10 cellular contexts compared by ENCODE assay signal in genomic region chr20:3854462-3854870, GRCh38. TPM values are rescaled to one million over a fixed set of nuclear protein-coding genes. Genes with fewer than 3 reads are reported as not detected.
DNase-seq lines count a peak whose midpoint lies in the region; ATAC-seq and TF ChIP-seq lines count a peak whose summit lies in the region.
"Had no signal": no experiment of that assay in that cellular context is flagged by ENCODE, and none has a peak within 500 bp of the region (broad histone marks: within the 10 kb centered on the region; RNA-seq: fewer than 3 reads in every experiment).

No MANE protein-coding gene starts in this region.

- H3K27me3 Mint-ChIP-seq in activated naive CD4-positive, alpha-beta T cell treated with anti-CD3 and anti-CD28 coated beads for 36 hours (ENCODE audit: low read depth) = no peaks in the 10 kb centered on the region
- H3K27me3 Mint-ChIP-seq in effector memory CD8-positive, alpha-beta T cell = no peaks in the 10 kb centered on the region
- H3K27me3 Mint-ChIP-seq in mesothelial cell of epicardium (ENCODE audit: low read depth) = no peaks in the 10 kb centered on the region
- H3K27me3 Mint-ChIP-seq: naive B cell had no signal

- POLR2A ChIA-PET in PC-9 (lab: Charles Lee; ENCODE audit: unreplicated experiment) = interaction anchor here (0.6 kb wide), 1 partner anchor 89 kb away, joined by 6 read pairs; no protein-coding TSS in a partner anchor

- H3K4me1 ChIP-seq in PC-9 (replicated peaks; ENCODE audit: insufficient read depth) = peaks cover 7% of the 10 kb centered on the region; the same call in 1 of the 2 replicates

- H3K9me3 Mint-ChIP-seq in activated naive CD4-positive, alpha-beta T cell treated with anti-CD3 and anti-CD28 coated beads, Interleukin-2, amount 50 U/mL, for 72 hours = no peaks in the 10 kb centered on the region
- H3K9me3 Mint-ChIP-seq in activated naive CD4-positive, alpha-beta T cell treated with anti-CD3 and anti-CD28 coated beads for 36 hours = no peaks in the 10 kb centered on the region
- H3K9me3 Mint-ChIP-seq in effector memory CD8-positive, alpha-beta T cell = no peaks in the 10 kb centered on the region
- H3K9me3 Mint-ChIP-seq in mesothelial cell of epicardium = no peaks in the 10 kb centered on the region
- H3K9me3 Mint-ChIP-seq: naive B cell had no signal

- no peak overlapping the region for H3K4me3 Mint-ChIP-seq in activated naive CD4-positive, alpha-beta T cell treated with anti-CD3 and anti-CD28 coated beads for 36 hours
- H3K4me3 Mint-ChIP-seq in effector memory CD8-positive, alpha-beta T cell = no peak overlapping the region
- H3K4me3 Mint-ChIP-seq in mesothelial cell of epicardium = no peak overlapping the region
- H3K4me3 Mint-ChIP-seq: naive B cell had no signal

- CTCF ChIA-PET in activated naive CD4-positive, alpha-beta T cell treated with anti-CD3 and anti-CD28 coated beads for 36 hours (lab: Charles Lee) = interaction anchor here (0.6 to 3.2 kb wide), 20 partner anchors 9 to 230 kb away, joined by 3 to 15 read pairs (median 4); partner anchors contain the start of genes ADISSP and AP5S1
- CTCF ChIA-PET in PC-9 (lab: Charles Lee) = interaction anchor here (0.5 to 0.8 kb wide), 5 partner anchors 13 to 497 kb away, joined by 4 to 7 read pairs (median 6); partner anchors contain the start of gene AP5S1

- DNase-seq in activated naive CD4-positive, alpha-beta T cell treated with anti-CD3 and anti-CD28 coated beads, Interleukin-2, amount 50 U/mL, for 72 hours (ENCODE audit: low spot score in 2 of 2) = no peak
- DNase-seq in activated naive CD4-positive, alpha-beta T cell treated with anti-CD3 and anti-CD28 coated beads for 36 hours = no peak
- DNase-seq in PC-9 = peak; percentile 25 to 62
- no peak for DNase-seq in epithelial cell of prostate (ENCODE audit: low read depth, low spot score)
- no peak for DNase-seq in sciatic nerve (ENCODE audit: low spot score)
- no peak for DNase-seq in activated naive CD4-positive, alpha-beta T cell (lab: John Stamatoyannopoulos, UW)
- no peak for DNase-seq in effector memory CD8-positive, alpha-beta T cell
- no peak for DNase-seq in mesothelial cell of epicardium (ENCODE audit: low spot score in 2 of 2, unreplicated experiment in 2 of 2)

- H4K20me1 ChIP-seq in PC-9 (ENCODE audit: insufficient read depth) = peaks cover 3% of the 10 kb centered on the region; the same call in 1 of the 2 replicates

- no peak overlapping the region for H3K27ac Mint-ChIP-seq in activated naive CD4-positive, alpha-beta T cell treated with anti-CD3 and anti-CD28 coated beads, Interleukin-2, amount 50 U/mL, for 72 hours
- no peak overlapping the region for H3K27ac Mint-ChIP-seq in activated naive CD4-positive, alpha-beta T cell treated with anti-CD3 and anti-CD28 coated beads for 36 hours
- peak overlapping the region in 1 of 2 donors; percentile 21 for H3K27ac Mint-ChIP-seq in effector memory CD8-positive, alpha-beta T cell
- H3K27ac Mint-ChIP-seq in mesothelial cell of epicardium = no peak overlapping the region

- no peaks in the 10 kb centered on the region for H3K27me3 ChIP-seq in PC-9 (ENCODE audit: insufficient read depth, low read depth)
- H3K27me3 ChIP-seq: dorsolateral prefrontal cortex had no signal

- H3K4me3 ChIP-seq in PC-9 = no peak overlapping the region
- H3K4me3 ChIP-seq: dorsolateral prefrontal cortex had no signal

- peaks cover 22% of the 10 kb centered on the region; the same call in 1 of the 2 replicates for H3F3A ChIP-seq in PC-9 (ENCODE audit: insufficient read depth, low read depth)

- peaks cover 7 to 22% of the 10 kb centered on the region in 2 donors for H3K36me3 Mint-ChIP-seq in activated naive CD4-positive, alpha-beta T cell treated with anti-CD3 and anti-CD28 coated beads, Interleukin-2, amount 50 U/mL, for 72 hours
- peaks cover 21% of the 10 kb centered on the region for H3K36me3 Mint-ChIP-seq in activated naive CD4-positive, alpha-beta T cell treated with anti-CD3 and anti-CD28 coated beads for 36 hours (ENCODE audit: low read depth)
- peaks cover 55% of the 10 kb centered on the region for H3K36me3 Mint-ChIP-seq in effector memory CD8-positive, alpha-beta T cell (ENCODE audit: insufficient read depth)
- H3K36me3 Mint-ChIP-seq in mesothelial cell of epicardium = peaks cover 22% of the 10 kb centered on the region

- H3K9me2 ChIP-seq in PC-9 (ENCODE audit: insufficient read depth) = no peaks in the 10 kb centered on the region

- no peak for TF ChIP-seq CTCF in PC-9 (conservative IDR thresholded peaks at IDR 0.05)
- no peak for TF ChIP-seq CTCF in mesothelial cell of epicardium (IDR thresholded peaks at IDR 0.05; ENCODE audit: unreplicated experiment)

- intact Hi-C loops in activated naive CD4-positive, alpha-beta T cell treated with anti-CD3 and anti-CD28 coated beads for 36 hours (cut with micrococcal nuclease) = no loop called here
- intact Hi-C loops in PC-9 (cut with micrococcal nuclease; ENCODE audit: unreplicated experiment) = no loop called here
- intact Hi-C loops in sciatic nerve (cut with DNase I) = no loop called here

- H3K79me2 ChIP-seq in PC-9 (ENCODE audit: low read depth) = peaks cover 14% of the 10 kb centered on the region

- H3K27ac ChIP-seq in PC-9 (peak overlapping the region; percentile 11; the same call in 1 of the 2 replicates), epithelial cell of prostate (peak overlapping the region; percentile 35)
- H3K27ac ChIP-seq: dorsolateral prefrontal cortex had no signal

- H3K36me3 ChIP-seq in PC-9 (ENCODE audit: low read depth) = no peaks in the 10 kb centered on the region

- ATAC-seq in activated naive CD4-positive, alpha-beta T cell treated with anti-CD3 and anti-CD28 coated beads, Interleukin-2, amount 50 U/mL, for 72 hours = peak; percentile 30 to 45
- ATAC-seq in sciatic nerve = peak; percentile 44
- no peak for ATAC-seq in effector memory CD8-positive, alpha-beta T cell (replicated peaks)

- H3K9me3 ChIP-seq in PC-9 (ENCODE audit: insufficient read depth, low read depth) = no peaks in the 10 kb centered on the region

- BruUV-seq in PC-9 (replicated peaks; lab: Mats Ljungman, UMichigan) = no TSS peak

- no peak overlapping the region for H2AFZ ChIP-seq in PC-9

- H3K4me2 ChIP-seq in PC-9 = 0 out of 2 replicates have a peak overlapping the region, but pooled peaks have one; percentile 9

- H3K4me1 Mint-ChIP-seq in activated naive CD4-positive, alpha-beta T cell treated with anti-CD3 and anti-CD28 coated beads for 36 hours (ENCODE audit: low read depth) = peaks cover 9% of the 10 kb centered on the region
- H3K4me1 Mint-ChIP-seq in effector memory CD8-positive, alpha-beta T cell (ENCODE audit: low read depth in 2 of 2) = peaks cover 11% of the 10 kb centered on the region in 2 donors
- no peaks in the 10 kb centered on the region for H3K4me1 Mint-ChIP-seq in mesothelial cell of epicardium

RNA-seq across cellular contexts. Expression of gene MAVS, which starts 7.8 kb away (rescaled TPM):
- total RNA-seq in activated naive CD4-positive, alpha-beta T cell treated with anti-CD3 and anti-CD28 coated beads, Interleukin-2, amount 50 U/mL, for 72 hours = 10 to 100 TPM; 22.5 to 30.1 TPM
- total RNA-seq in activated naive CD4-positive, alpha-beta T cell treated with anti-CD3 and anti-CD28 coated beads for 36 hours = 10 to 100 TPM; 14.8 to 16.0 TPM
- total RNA-seq in PC-9 (2021) (53.6 and 61.3 TPM in 2 replicates), sciatic nerve (37.8 TPM), mesothelial cell of epicardium (37.1 to 38.3 TPM (median 37.3 TPM) in 3 replicates)

RNA-seq across cellular contexts. Expression of gene AP5S1, which starts 34.1 kb away (rescaled TPM):
- total RNA-seq in activated naive CD4-positive, alpha-beta T cell treated with anti-CD3 and anti-CD28 coated beads, Interleukin-2, amount 50 U/mL, for 72 hours = 10 to 100 TPM; 10.6 to 17.8 TPM
- total RNA-seq in activated naive CD4-positive, alpha-beta T cell treated with anti-CD3 and anti-CD28 coated beads for 36 hours = 1 to 10 TPM; 8.0 to 8.2 TPM
- total RNA-seq in PC-9 (2021) (18.3 and 20.0 TPM in 2 replicates), sciatic nerve (8.4 TPM), mesothelial cell of epicardium (13.8 to 14.5 TPM (median 14.0 TPM) in 3 replicates)

RNA-seq across cellular contexts. Expression of gene PANK2, which starts 34.7 kb away (rescaled TPM):
- 10 to 100 TPM; 56.0 to 64.7 TPM for total RNA-seq in activated naive CD4-positive, alpha-beta T cell treated with anti-CD3 and anti-CD28 coated beads, Interleukin-2, amount 50 U/mL, for 72 hours
- 10 to 100 TPM; 39.8 to 44.7 TPM for total RNA-seq in activated naive CD4-positive, alpha-beta T cell treated with anti-CD3 and anti-CD28 coated beads for 36 hours
- total RNA-seq in PC-9 (2021) (51.6 and 54.5 TPM in 2 replicates), sciatic nerve (48.5 TPM), mesothelial cell of epicardium (48.3 to 52.5 TPM (median 48.7 TPM) in 3 replicates)

RNA-seq across cellular contexts. Expression of gene CDC25B, which starts 58.4 kb away (rescaled TPM):
- 100 to 1,000 TPM in 1 of 2 donors, 10 to 100 TPM in 1; 72.9 to 168 TPM for total RNA-seq in activated naive CD4-positive, alpha-beta T cell treated with anti-CD3 and anti-CD28 coated beads, Interleukin-2, amount 50 U/mL, for 72 hours
- total RNA-seq in activated naive CD4-positive, alpha-beta T cell treated with anti-CD3 and anti-CD28 coated beads for 36 hours = 10 to 100 TPM; 94.8 to 97.7 TPM
- 83.5 and 91.0 TPM in 2 replicates for total RNA-seq in PC-9 (2021)
- total RNA-seq in sciatic nerve = 55.2 TPM
- total RNA-seq in mesothelial cell of epicardium = 29.4 to 33.9 TPM (median 29.6 TPM) in 3 replicates

Comparison
In these comparisons a context has a peak if more than half of its experiments do, and no peak if none do; other contexts are left out.
1. DNase-seq: peak in PC-9 (2 of 2); none in activated naive CD4-positive, alpha-beta T cell treated with anti-CD3 and anti-CD28 coated beads, Interleukin-2, amount 50 U/mL, for 72 hours (0 of 2), activated naive CD4-positive, alpha-beta T cell treated with anti-CD3 and anti-CD28 coated beads for 36 hours (single experiment), epithelial cell of prostate (single experiment), sciatic nerve (single experiment), activated naive CD4-positive, alpha-beta T cell (0 of 4), effector memory CD8-positive, alpha-beta T cell (0 of 3) and mesothelial cell of epicardium (0 of 2).